16 cellular contexts compared by ENCODE assay signal in genomic region chr1:212215910-212216309, GRCh38.
DNase-seq lines count a peak whose midpoint lies in the region; ATAC-seq, FAIRE-seq and TF ChIP-seq lines count a peak whose summit lies in the region.
"Had no signal": no experiment of that assay in that cellular context is flagged by ENCODE, and none has a peak within 500 bp of the region (broad histone marks: within the 10 kb centered on the region; RNA-seq: fewer than 3 reads in every experiment).

No MANE protein-coding gene starts in this region.

- H3K4me1 ChIP-seq in K562 (replicated peaks in 1 of 2; ENCODE audit: control insufficient read depth in 2 of 2, insufficient read depth in 2 of 2, low read length in 2 of 2) (peaks cover 13 to 24% of the 10 kb centered on the region in 2 experiments; a peak in 3 of 5 replicates), stomach (peaks cover 16 to 28% (median 20%) of the 10 kb centered on the region in 4 donors), breast epithelium (no peaks in the 10 kb centered on the region)

- no peaks in the 10 kb centered on the region for H3K9me1 ChIP-seq in K562 (ENCODE audit: control insufficient read depth, insufficient read depth, low read length)

- H4K20me1 ChIP-seq in K562 (replicated peaks; ENCODE audit: control insufficient read depth, insufficient read depth, low read length) = no peaks in the 10 kb centered on the region
- H4K20me1 ChIP-seq: BLaER1 treated with 17β-estradiol and CSF1 and Interleukin-3, amounts not matched to agents 10 nM and 100 nM had no signal

- no peaks in the 10 kb centered on the region for H3K27me3 ChIP-seq in K562 (ENCODE audit: control insufficient read depth in 2 of 2, insufficient read depth in 2 of 2, low read length in 2 of 2)
- H3K27me3 ChIP-seq in stomach = no peaks in the 10 kb centered on the region
- no peaks in the 10 kb centered on the region for H3K27me3 ChIP-seq in breast epithelium
- H3K27me3 ChIP-seq: BLaER1 treated with 17β-estradiol and CSF1 and Interleukin-3, amounts not matched to agents 10 nM and 100 nM had no signal

- 40% methylated on average over 3 of the region's 3 CpGs for WGBS in K562 (ENCODE audit: insufficient coverage, low coverage, missing lambda C conversion rate)
- 94 to 98% (median 96%) methylated on average over 3 of the region's 3 CpGs for WGBS in stomach, 5 donors

- ATAC-seq in K562 = no peak
- ATAC-seq: CD8-positive, alpha-beta T cell had no signal

- no TSS peak for BruUV-seq in K562 (replicated peaks; lab: Mats Ljungman, UMichigan)

- intact Hi-C loops in K562 (cut with micrococcal nuclease) = loop anchor here (5.0 kb wide), 1 partner anchor 64 kb away; no protein-coding TSS in a partner anchor
- intact Hi-C loops in stomach (cut with DNase I; ENCODE audit: low total_unique reads) = no loop called here
- intact Hi-C loops in breast epithelium (cut with DNase I; ENCODE audit: low total_unique reads) = no loop called here

- no peak for TF ChIP-seq CTCF in K562 (IDR thresholded peaks at IDR 0.05 in 2 of 3, conservative IDR thresholded peaks at IDR 0.05 in 1 of 3; ENCODE audit: insufficient read depth in 2 of 3, low read depth in 1 of 3, low read length in 3 of 3)
- TF ChIP-seq CTCF in stomach (IDR thresholded peaks at IDR 0.05) = no peak
- no peak for TF ChIP-seq CTCF in breast epithelium (IDR thresholded peaks at IDR 0.05)

- H3K27ac ChIP-seq in K562 (ENCODE audit: extremely low read depth, low read depth, low read length) = no peak overlapping the region
- H3K27ac ChIP-seq in stomach = no peak overlapping the region
- no peak overlapping the region for H3K27ac ChIP-seq in breast epithelium

- no peaks in the 10 kb centered on the region for H3K79me2 ChIP-seq in K562 (ENCODE audit: control insufficient read depth, insufficient read depth, low read length)

- CTCF ChIA-PET in K562 (lab: Yijun Ruan, JAX; ENCODE audit: low intra/inter-chr PET ratio) = no interaction called here

- POLR2A ChIA-PET in K562 (lab: Yijun Ruan, JAX) = interaction anchor here (1.0 kb wide), 1 partner anchor 13 kb away, joined by 3 read pairs; no protein-coding TSS in a partner anchor

- DNase-seq in activated CD8-positive, alpha-beta memory T cell treated with anti-CD3 and anti-CD28 coated beads for 24 hours = peak; percentile 19
- no peak for DNase-seq in activated CD8-positive, alpha-beta memory T cell treated with anti-CD3 and anti-CD28 coated beads, Interleukin-2, amount 50 U/mL, for 48 hours
- DNase-seq in NCI-H82 (lab: John Stamatoyannopoulos, UW) (peak; percentile 99), K562 (ENCODE audit: extremely low read depth in 1 of 4, low spot score in 3 of 4) (no peak), stomach (no peak), breast epithelium (ENCODE audit: low spot score in 2 of 2) (no peak), DMS53 (lab: John Stamatoyannopoulos, UW) (no peak)
- DNase-seq: Calu3; CD8-positive, alpha-beta T cell; DMS79; GDM1; H9 had no signal

- H3K36me3 ChIP-seq in K562 (ENCODE audit: control insufficient read depth, insufficient read depth, low read length) = no peaks in the 10 kb centered on the region
- H3K36me3 ChIP-seq in stomach = no peaks in the 10 kb centered on the region
- no peaks in the 10 kb centered on the region for H3K36me3 ChIP-seq in breast epithelium
- H3K36me3 ChIP-seq: BLaER1 treated with 17β-estradiol and CSF1 and Interleukin-3, amounts not matched to agents 10 nM and 100 nM had no signal

- no peak for TF ChIP-seq EP300 in K562 (IDR thresholded peaks at IDR 0.05; ENCODE audit: low read length)
- TF ChIP-seq EP300 in stomach (IDR thresholded peaks at IDR 0.05) = no peak

- H3K9ac ChIP-seq in K562 (ENCODE audit: insufficient read depth in 1 of 2, low read depth in 2 of 2, low read length in 2 of 2) = no peak overlapping the region
- H3K9ac ChIP-seq: BLaER1 treated with 17β-estradiol and CSF1 and Interleukin-3, amounts not matched to agents 10 nM and 100 nM had no signal

- no peak for TF ChIP-seq RAD21 in K562 (CRISPR knock-in tag; conservative IDR thresholded peaks at IDR 0.05 in 1 of 2, IDR thresholded peaks at IDR 0.05 in 1 of 2)

- H2AFZ ChIP-seq in K562 (ENCODE audit: low read depth, low read length) = no peak overlapping the region

- H3K9me3 ChIP-seq in K562 (replicated peaks; ENCODE audit: control insufficient read depth, insufficient read depth, low read depth, low read length) = no peaks in the 10 kb centered on the region
- H3K9me3 ChIP-seq in stomach = no peaks in the 10 kb centered on the region
- no peaks in the 10 kb centered on the region for H3K9me3 ChIP-seq in breast epithelium

- no peak overlapping the region for H3K4me2 ChIP-seq in K562 (ENCODE audit: insufficient read depth, low read length)

- no peak for FAIRE-seq in K562 (lab: Jason Lieb, UNC)
- FAIRE-seq: GM12892, GM18507, H1 had no signal

- H3K4me3 ChIP-seq in K562 (no peak overlapping the region), stomach (no peak overlapping the region), breast epithelium (no peak overlapping the region)
- H3K4me3 ChIP-seq: BLaER1 treated with 17β-estradiol and CSF1 and Interleukin-3, amounts not matched to agents 10 nM and 100 nM had no signal

- in situ Hi-C loops in K562 (cut with MboI) = no loop called here

- TF ChIP-seq POLR2A in K562 (conservative IDR thresholded peaks at IDR 0.05) (no peak), stomach (IDR thresholded peaks at IDR 0.05) (no peak), breast epithelium (IDR thresholded peaks at IDR 0.05) (no peak)

TF ChIP-seq in K562, 482 proteins besides CTCF, POLR2A, EP300 and RAD21:
- TF ChIP-seq ZBTB11 (CRISPR knock-in tag; IDR thresholded peaks at IDR 0.05) = no peak
- 0 out of 2 replicates have a peak, but pooled peaks have one; percentile 26 for TF ChIP-seq ZNF609 (CRISPR knock-in tag; IDR thresholded peaks at IDR 0.05; ENCODE audit: borderline replicate concordance)

Comparison
In these comparisons a context has a peak if more than half of its experiments do, and no peak if none do; other contexts are left out.
1. DNase-seq: peak in activated CD8-positive, alpha-beta memory T cell treated with anti-CD3 and anti-CD28 coated beads for 24 hours (single experiment) and NCI-H82 (single experiment); none in activated CD8-positive, alpha-beta memory T cell treated with anti-CD3 and anti-CD28 coated beads, Interleukin-2, amount 50 U/mL, for 48 hours (single experiment), K562 (0 of 4), stomach (single experiment), breast epithelium (0 of 2) and DMS53 (single experiment).